ENCODE assay signal across 17 cellular contexts in the genomic region with DNA sequence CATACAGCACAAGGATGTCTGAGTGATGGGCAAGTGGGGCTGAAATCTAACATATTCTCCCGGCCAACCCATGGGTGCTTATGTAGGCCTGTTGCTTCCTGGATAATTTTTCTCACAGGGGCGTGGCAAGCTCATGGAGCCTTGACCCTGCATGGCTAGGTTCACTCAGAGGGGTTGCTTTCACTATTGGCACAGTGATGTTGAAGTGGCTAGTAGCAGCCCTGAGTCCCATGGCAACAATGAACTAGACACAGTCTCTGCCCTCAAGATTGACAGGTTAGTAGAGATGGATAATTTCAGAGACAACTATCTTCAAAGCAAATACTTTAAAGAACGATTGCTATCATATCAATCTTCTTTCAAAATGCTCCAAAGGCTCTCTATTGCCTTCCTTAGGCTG. TPM values are rescaled to one million over a fixed set of nuclear protein-coding genes. Genes with fewer than 3 reads are reported as not detected.
"Had no signal": no experiment of that assay in that cellular context is flagged by ENCODE, and none has a peak within 500 bp of the region (broad histone marks: within the 10 kb centered on the region; RNA-seq: fewer than 3 reads in every experiment).

No MANE protein-coding gene starts in this region.

- H3K4me3 Mint-ChIP-seq: activated naive CD8-positive, alpha-beta T cell; dendritic cell treated with granulocyte-macrophage colony-stimulating factor and Interleukin-4, amounts not matched to agents 40 ng/mL and 50 ng/mL, for 4 days; memory B cell; naive B cell; neural progenitor cell; stimulated activated naive CD8-positive, alpha-beta T cell treated with anti-CD3 and anti-CD28 coated beads, Interleukin-15, Interleukin-2, amounts not matched to agents 100 ng/mL and 50 ng/mL, for 24 hours; type B pancreatic cell had no signal

- DNase-seq: activated CD4-positive, alpha-beta T cell treated with anti-CD3 and anti-CD28 coated beads for 1 hour; activated CD4-positive, alpha-beta T cell treated with anti-CD3 and anti-CD28 coated beads, Interleukin-2, amount 50 U/mL, for 48 hours; activated gamma-delta T cell treated with Interleukin-2 at 50 U/mL for 16 hours; effector CD8-positive, alpha-beta T cell; heart left ventricle; kidney; left lung; naive B cell; testis had no signal

- H3K9me3 Mint-ChIP-seq: dendritic cell treated with granulocyte-macrophage colony-stimulating factor and Interleukin-4, amounts not matched to agents 40 ng/mL and 50 ng/mL, for 4 days; memory B cell; naive B cell; neural progenitor cell; stimulated activated naive CD8-positive, alpha-beta T cell treated with anti-CD3 and anti-CD28 coated beads, Interleukin-15, Interleukin-2, amounts not matched to agents 100 ng/mL and 50 ng/mL, for 24 hours; type B pancreatic cell had no signal

- H3K4me1 Mint-ChIP-seq: memory B cell, naive B cell, neural progenitor cell had no signal

- FAIRE-seq: kidney had no signal

- H3K27ac Mint-ChIP-seq: activated naive CD8-positive, alpha-beta T cell; dendritic cell treated with granulocyte-macrophage colony-stimulating factor and Interleukin-4, amounts not matched to agents 40 ng/mL and 50 ng/mL, for 4 days; memory B cell; naive B cell; neural progenitor cell; stimulated activated naive CD8-positive, alpha-beta T cell treated with anti-CD3 and anti-CD28 coated beads, Interleukin-15, Interleukin-2, amounts not matched to agents 100 ng/mL and 50 ng/mL, for 24 hours; type B pancreatic cell had no signal

- H3K27me3 Mint-ChIP-seq: activated naive CD8-positive, alpha-beta T cell; type B pancreatic cell had no signal

- ATAC-seq: gastroesophageal sphincter, left lung had no signal

- H3K36me3 Mint-ChIP-seq: activated naive CD8-positive, alpha-beta T cell; memory B cell; naive B cell; neural progenitor cell; type B pancreatic cell had no signal

RNA-seq across cellular contexts. Expression of gene MAB21L3, which starts 6.5 kb away (rescaled TPM):
- total RNA-seq: right atrium auricular region had no signal
